Comparison of ENCODE assay signal across 1 cellular context in the genomic region with DNA sequence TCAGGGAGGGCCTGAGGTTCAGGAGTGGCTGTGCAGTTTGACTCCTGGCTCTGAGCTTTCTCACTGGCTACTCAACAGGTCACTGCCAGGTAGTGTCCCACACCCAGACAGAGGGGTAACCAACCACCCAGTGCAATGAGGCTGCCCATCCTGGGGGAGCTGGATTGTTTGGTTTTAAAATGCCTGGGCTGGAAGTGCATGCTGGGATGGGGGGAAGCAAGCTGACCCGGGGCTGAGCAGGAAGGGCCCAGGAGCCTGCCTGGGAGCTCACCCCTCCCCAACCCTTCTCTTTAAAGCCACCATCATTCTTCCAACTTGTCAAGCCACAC.
TF ChIP-seq lines count a peak whose summit lies in the region.

No MANE protein-coding gene starts in this region.

TF ChIP-seq in GM23338, 12 proteins besides CTCF, POLR2A, EP300 and RAD21 (continued from another document):
- no peak for TF ChIP-seq ZNF331 (CRISPR knock-in tag; IDR thresholded peaks at IDR 0.05; ENCODE audit: low read depth)
